In the genomic region with DNA sequence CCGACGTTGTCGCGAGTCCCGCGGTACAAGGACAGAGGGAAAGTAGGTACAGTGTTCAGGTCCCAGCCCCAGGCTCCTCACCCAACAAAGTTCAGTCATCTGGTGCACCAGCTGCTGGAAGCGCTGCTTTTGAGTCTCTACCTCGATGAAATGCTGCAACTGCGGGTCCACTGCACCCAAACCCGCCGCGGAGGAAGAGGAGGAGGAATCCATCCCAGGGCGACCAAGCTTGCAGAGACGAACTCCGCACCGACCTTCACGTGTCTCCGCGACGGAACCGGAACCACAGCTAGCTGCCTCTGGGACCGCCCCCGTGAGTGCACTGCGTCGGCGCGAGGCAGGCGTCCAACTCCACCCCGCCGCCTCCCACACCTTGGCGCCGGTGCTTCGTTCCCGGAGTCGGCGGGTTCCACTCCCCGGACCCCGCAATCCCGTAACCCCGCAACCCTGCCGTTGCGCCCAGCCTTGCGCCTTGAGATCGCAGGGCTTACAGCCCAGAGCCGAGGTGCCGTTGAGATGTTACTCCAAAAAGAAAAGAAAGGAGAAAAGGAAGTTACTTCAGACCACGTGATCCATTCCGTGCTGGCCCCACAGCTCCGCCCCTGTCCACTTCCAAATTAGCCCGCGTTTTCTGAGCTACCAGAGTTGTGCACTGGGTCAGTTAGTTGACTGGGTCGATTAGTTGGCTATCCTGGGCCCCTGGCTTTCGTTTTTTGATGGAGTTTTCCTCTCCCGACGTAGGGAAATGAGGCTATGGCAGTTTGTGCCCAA, we compare ENCODE assay signal across 1 cellular context.
TF ChIP-seq lines count a peak whose summit lies in the region.

A gene with protein sequence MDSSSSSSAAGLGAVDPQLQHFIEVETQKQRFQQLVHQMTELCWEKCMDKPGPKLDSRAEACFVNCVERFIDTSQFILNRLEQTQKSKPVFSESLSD (minus strand): TSS at position 291 of the 771 bp plus-strand sequence. CDS start 78 bp downstream, at position 213.

TF ChIP-seq in K562, 482 proteins besides CTCF, POLR2A, EP300 and RAD21 (continued from another document and continues in another):
- no peak for TF ChIP-seq NFE2L1 (tag; IDR thresholded peaks at IDR 0.05; ENCODE audit: borderline replicate concordance, low read depth)
- TF ChIP-seq TCFL5 (CRISPR knock-in tag; conservative IDR thresholded peaks at IDR 0.05) = no peak
- no peak for TF ChIP-seq ZNF655 (CRISPR knock-in tag; IDR thresholded peaks at IDR 0.05)
- TF ChIP-seq ZNF444 (CRISPR knock-in tag; IDR thresholded peaks at IDR 0.05) = no peak
- TF ChIP-seq GABPB2 (CRISPR knock-in tag; conservative IDR thresholded peaks at IDR 0.05) = no peak
- no peak for TF ChIP-seq PYGO2 (tag; IDR thresholded peaks at IDR 0.05)
- TF ChIP-seq KDM2B (CRISPR knock-in tag; IDR thresholded peaks at IDR 0.05) = no peak
- TF ChIP-seq ZNF274 (IDR thresholded peaks at IDR 0.05; ENCODE audit: borderline replicate concordance, low read depth, low read length) = no peak
- no peak for TF ChIP-seq NFE2 (IDR thresholded peaks at IDR 0.05; ENCODE audit: low read depth)
- TF ChIP-seq, protein P1, sequence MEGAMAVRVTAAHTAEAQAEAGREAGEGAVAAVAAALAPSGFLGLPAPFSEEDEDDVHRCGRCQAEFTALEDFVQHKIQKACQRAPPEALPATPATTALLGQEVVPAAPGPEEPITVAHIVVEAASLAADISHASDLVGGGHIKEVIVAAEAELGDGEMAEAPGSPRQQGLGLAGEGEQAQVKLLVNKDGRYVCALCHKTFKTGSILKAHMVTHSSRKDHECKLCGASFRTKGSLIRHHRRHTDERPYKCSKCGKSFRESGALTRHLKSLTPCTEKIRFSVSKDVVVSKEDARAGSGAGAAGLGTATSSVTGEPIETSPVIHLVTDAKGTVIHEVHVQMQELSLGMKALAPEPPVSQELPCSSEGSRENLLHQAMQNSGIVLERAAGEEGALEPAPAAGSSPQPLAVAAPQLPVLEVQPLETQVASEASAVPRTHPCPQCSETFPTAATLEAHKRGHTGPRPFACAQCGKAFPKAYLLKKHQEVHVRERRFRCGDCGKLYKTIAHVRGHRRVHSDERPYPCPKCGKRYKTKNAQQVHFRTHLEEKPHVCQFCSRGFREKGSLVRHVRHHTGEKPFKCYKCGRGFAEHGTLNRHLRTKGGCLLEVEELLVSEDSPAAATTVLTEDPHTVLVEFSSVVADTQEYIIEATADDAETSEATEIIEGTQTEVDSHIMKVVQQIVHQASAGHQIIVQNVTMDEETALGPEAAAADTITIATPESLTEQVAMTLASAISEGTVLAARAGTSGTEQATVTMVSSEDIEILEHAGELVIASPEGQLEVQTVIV (CRISPR knock-in tag; IDR thresholded peaks at IDR 0.05; ENCODE audit: borderline replicate concordance) = no peak
- no peak for TF ChIP-seq MXD1 (CRISPR knock-in tag; IDR thresholded peaks at IDR 0.05; ENCODE audit: borderline replicate concordance, poor library complexity, severe bottlenecking)
- TF ChIP-seq E2F6 (IDR thresholded peaks at IDR 0.05; ENCODE audit: borderline replicate concordance in 1 of 2, extremely low read depth in 1 of 2, insufficient read depth in 1 of 2, insufficient read length in 1 of 2, low read depth in 1 of 2, low read length in 1 of 2, poor library complexity in 1 of 2, severe bottlenecking in 1 of 2) = peak; percentile 86 to 89
- TF ChIP-seq, protein P2, sequence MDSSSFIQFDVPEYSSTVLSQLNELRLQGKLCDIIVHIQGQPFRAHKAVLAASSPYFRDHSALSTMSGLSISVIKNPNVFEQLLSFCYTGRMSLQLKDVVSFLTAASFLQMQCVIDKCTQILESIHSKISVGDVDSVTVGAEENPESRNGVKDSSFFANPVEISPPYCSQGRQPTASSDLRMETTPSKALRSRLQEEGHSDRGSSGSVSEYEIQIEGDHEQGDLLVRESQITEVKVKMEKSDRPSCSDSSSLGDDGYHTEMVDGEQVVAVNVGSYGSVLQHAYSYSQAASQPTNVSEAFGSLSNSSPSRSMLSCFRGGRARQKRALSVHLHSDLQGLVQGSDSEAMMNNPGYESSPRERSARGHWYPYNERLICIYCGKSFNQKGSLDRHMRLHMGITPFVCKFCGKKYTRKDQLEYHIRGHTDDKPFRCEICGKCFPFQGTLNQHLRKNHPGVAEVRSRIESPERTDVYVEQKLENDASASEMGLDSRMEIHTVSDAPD (CRISPR knock-in tag; IDR thresholded peaks at IDR 0.05) = no peak
- peak; percentile 89 for TF ChIP-seq POLR2G (IDR thresholded peaks at IDR 0.05; ENCODE audit: low read depth, low read length)
- no peak for TF ChIP-seq SNRNP70 (optimal IDR thresholded peaks at IDR 0.05; ENCODE audit: low read depth, low read length)
- no peak for TF ChIP-seq BMI1 (IDR thresholded peaks at IDR 0.05; ENCODE audit: low read length)
- no peak for TF ChIP-seq TSC22D4 (tag; IDR thresholded peaks at IDR 0.05)
- TF ChIP-seq SMARCE1 (IDR thresholded peaks at IDR 0.05) = no peak
- TF ChIP-seq SREBF2 (CRISPR knock-in tag; IDR thresholded peaks at IDR 0.05) = no peak
- no peak for TF ChIP-seq ZNF23 (CRISPR knock-in tag; IDR thresholded peaks at IDR 0.05)
- TF ChIP-seq, protein P3, sequence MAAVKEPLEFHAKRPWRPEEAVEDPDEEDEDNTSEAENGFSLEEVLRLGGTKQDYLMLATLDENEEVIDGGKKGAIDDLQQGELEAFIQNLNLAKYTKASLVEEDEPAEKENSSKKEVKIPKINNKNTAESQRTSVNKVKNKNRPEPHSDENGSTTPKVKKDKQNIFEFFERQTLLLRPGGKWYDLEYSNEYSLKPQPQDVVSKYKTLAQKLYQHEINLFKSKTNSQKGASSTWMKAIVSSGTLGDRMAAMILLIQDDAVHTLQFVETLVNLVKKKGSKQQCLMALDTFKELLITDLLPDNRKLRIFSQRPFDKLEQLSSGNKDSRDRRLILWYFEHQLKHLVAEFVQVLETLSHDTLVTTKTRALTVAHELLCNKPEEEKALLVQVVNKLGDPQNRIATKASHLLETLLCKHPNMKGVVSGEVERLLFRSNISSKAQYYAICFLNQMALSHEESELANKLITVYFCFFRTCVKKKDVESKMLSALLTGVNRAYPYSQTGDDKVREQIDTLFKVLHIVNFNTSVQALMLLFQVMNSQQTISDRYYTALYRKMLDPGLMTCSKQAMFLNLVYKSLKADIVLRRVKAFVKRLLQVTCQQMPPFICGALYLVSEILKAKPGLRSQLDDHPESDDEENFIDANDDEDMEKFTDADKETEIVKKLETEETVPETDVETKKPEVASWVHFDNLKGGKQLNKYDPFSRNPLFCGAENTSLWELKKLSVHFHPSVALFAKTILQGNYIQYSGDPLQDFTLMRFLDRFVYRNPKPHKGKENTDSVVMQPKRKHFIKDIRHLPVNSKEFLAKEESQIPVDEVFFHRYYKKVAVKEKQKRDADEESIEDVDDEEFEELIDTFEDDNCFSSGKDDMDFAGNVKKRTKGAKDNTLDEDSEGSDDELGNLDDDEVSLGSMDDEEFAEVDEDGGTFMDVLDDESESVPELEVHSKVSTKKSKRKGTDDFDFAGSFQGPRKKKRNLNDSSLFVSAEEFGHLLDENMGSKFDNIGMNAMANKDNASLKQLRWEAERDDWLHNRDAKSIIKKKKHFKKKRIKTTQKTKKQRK (IDR thresholded peaks at IDR 0.05; ENCODE audit: borderline replicate concordance, low read depth, low read length) = no peak
- TF ChIP-seq, protein P4, sequence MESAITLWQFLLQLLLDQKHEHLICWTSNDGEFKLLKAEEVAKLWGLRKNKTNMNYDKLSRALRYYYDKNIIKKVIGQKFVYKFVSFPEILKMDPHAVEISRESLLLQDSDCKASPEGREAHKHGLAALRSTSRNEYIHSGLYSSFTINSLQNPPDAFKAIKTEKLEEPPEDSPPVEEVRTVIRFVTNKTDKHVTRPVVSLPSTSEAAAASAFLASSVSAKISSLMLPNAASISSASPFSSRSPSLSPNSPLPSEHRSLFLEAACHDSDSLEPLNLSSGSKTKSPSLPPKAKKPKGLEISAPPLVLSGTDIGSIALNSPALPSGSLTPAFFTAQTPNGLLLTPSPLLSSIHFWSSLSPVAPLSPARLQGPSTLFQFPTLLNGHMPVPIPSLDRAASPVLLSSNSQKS (CRISPR knock-in tag; IDR thresholded peaks at IDR 0.05) = no peak
- TF ChIP-seq E2F5 (CRISPR knock-in tag; IDR thresholded peaks at IDR 0.05) = no peak
- no peak for TF ChIP-seq PURB (CRISPR knock-in tag; IDR thresholded peaks at IDR 0.05; ENCODE audit: low read depth)
- no peak for TF ChIP-seq RBM39 (optimal IDR thresholded peaks at IDR 0.05; ENCODE audit: low read depth, low read length)
- TF ChIP-seq ZNF316 (IDR thresholded peaks at IDR 0.05) = no peak
- TF ChIP-seq THAP7 (CRISPR knock-in tag; IDR thresholded peaks at IDR 0.05) = no peak
- TF ChIP-seq ZNF133 (CRISPR knock-in tag; IDR thresholded peaks at IDR 0.05) = no peak
- no peak for TF ChIP-seq ZNF75A (CRISPR knock-in tag; IDR thresholded peaks at IDR 0.05)
- no peak for TF ChIP-seq ARID2 (IDR thresholded peaks at IDR 0.05)
- TF ChIP-seq POLR2B (IDR thresholded peaks at IDR 0.05; ENCODE audit: low read depth, partially characterized antibody) = peak; percentile 76
- TF ChIP-seq SMAD2 (IDR thresholded peaks at IDR 0.05; ENCODE audit: low read depth, low read length) = no peak
- no peak for TF ChIP-seq DMBX1 (CRISPR knock-in tag; IDR thresholded peaks at IDR 0.05; ENCODE audit: borderline replicate concordance)
- TF ChIP-seq, protein P5, sequence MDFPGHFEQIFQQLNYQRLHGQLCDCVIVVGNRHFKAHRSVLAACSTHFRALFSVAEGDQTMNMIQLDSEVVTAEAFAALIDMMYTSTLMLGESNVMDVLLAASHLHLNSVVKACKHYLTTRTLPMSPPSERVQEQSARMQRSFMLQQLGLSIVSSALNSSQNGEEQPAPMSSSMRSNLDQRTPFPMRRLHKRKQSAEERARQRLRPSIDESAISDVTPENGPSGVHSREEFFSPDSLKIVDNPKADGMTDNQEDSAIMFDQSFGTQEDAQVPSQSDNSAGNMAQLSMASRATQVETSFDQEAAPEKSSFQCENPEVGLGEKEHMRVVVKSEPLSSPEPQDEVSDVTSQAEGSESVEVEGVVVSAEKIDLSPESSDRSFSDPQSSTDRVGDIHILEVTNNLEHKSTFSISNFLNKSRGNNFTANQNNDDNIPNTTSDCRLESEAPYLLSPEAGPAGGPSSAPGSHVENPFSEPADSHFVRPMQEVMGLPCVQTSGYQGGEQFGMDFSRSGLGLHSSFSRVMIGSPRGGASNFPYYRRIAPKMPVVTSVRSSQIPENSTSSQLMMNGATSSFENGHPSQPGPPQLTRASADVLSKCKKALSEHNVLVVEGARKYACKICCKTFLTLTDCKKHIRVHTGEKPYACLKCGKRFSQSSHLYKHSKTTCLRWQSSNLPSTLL (IDR thresholded peaks at IDR 0.05) = no peak
- TF ChIP-seq HDGF (IDR thresholded peaks at IDR 0.05) = no peak
- no peak for TF ChIP-seq COPS2 (conservative IDR thresholded peaks at IDR 0.05)
- TF ChIP-seq ARNT (IDR thresholded peaks at IDR 0.05) = 0 out of 4 replicates have a peak, but pooled peaks of 1 of the 2 experiments have one; percentile 31
- TF ChIP-seq CREB1 (IDR thresholded peaks at IDR 0.05) = 0 out of 2 replicates have a peak, but pooled peaks have one; percentile 15
- no peak for TF ChIP-seq CREB1 (CRISPR knock-in tag; IDR thresholded peaks at IDR 0.05)
- TF ChIP-seq U2AF1 (optimal IDR thresholded peaks at IDR 0.05; ENCODE audit: low read depth, low read length) = no peak
- TF ChIP-seq ZNF174 (CRISPR knock-in tag; IDR thresholded peaks at IDR 0.05) = no peak
- no peak for TF ChIP-seq HNRNPUL1 (IDR thresholded peaks at IDR 0.05; ENCODE audit: low read length)
- no peak for TF ChIP-seq C11orf30 (IDR thresholded peaks at IDR 0.05; ENCODE audit: low read depth)
- TF ChIP-seq, protein P6, sequence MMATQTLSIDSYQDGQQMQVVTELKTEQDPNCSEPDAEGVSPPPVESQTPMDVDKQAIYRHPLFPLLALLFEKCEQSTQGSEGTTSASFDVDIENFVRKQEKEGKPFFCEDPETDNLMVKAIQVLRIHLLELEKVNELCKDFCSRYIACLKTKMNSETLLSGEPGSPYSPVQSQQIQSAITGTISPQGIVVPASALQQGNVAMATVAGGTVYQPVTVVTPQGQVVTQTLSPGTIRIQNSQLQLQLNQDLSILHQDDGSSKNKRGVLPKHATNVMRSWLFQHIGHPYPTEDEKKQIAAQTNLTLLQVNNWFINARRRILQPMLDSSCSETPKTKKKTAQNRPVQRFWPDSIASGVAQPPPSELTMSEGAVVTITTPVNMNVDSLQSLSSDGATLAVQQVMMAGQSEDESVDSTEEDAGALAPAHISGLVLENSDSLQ (IDR thresholded peaks at IDR 0.05) = no peak
- no peak for TF ChIP-seq PTBP1 (IDR thresholded peaks at IDR 0.05; ENCODE audit: low read depth, low read length)
- no peak for TF ChIP-seq ZNF695 (CRISPR knock-in tag; IDR thresholded peaks at IDR 0.05)
- TF ChIP-seq ZNF589 (CRISPR knock-in tag; IDR thresholded peaks at IDR 0.05; ENCODE audit: low read depth) = 0 out of 2 replicates have a peak, but pooled peaks have one; percentile 36
- no peak for TF ChIP-seq ZNF253 (CRISPR knock-in tag; conservative IDR thresholded peaks at IDR 0.05)
- no peak for TF ChIP-seq ETV6 (IDR thresholded peaks at IDR 0.05; ENCODE audit: borderline replicate concordance in 1 of 2, low read depth in 2 of 2, low read length in 1 of 2)
- no peak for TF ChIP-seq ETV6 (CRISPR knock-in tag; IDR thresholded peaks at IDR 0.05; ENCODE audit: borderline replicate concordance)
